ENCODE assay signal across 25 cellular contexts in the genomic region with DNA sequence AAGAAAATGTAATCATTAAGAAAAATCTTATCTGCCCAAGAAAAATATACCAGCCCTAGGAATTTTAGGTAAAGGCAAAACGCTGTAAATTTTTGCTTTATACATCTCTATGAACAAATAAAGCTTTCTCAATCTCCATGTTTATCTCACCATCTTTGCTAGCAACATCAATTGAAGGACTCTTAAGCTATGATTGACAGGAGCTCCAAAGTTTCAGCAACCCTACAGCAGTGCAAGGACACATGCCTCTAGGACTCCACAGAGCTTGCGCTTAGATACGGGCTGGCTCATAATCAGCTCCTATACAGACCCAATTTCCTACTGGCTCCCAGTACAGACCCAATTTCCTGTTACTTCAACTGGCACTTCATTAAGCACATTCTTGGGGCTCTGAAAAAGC.
"Had no signal": no experiment of that assay in that cellular context is flagged by ENCODE, and none has a peak within 500 bp of the region (broad histone marks: within the 10 kb centered on the region; RNA-seq: fewer than 3 reads in every experiment).

No MANE protein-coding gene starts in this region.

- H3K4me3 ChIP-seq: dorsolateral prefrontal cortex, gastrocnemius medialis, lower lobe of right lung, mucosa of descending colon, neural progenitor cell, sigmoid colon, spleen, testis, tibial artery had no signal

- DNase-seq: dorsolateral prefrontal cortex; effector CD4-positive, alpha-beta T cell; foreskin fibroblast; gastrocnemius medialis; head of caudate nucleus; left ventricle myocardium superior; lower lobe of right lung; mucosa of descending colon; naive B cell; sigmoid colon; spleen; stimulated activated CD4-positive, alpha-beta T cell treated with anti-CD3 and anti-CD28 coated beads, Interleukin-4, amount 100 ng/mL, for 4 hours; stimulated activated naive CD8-positive, alpha-beta T cell treated with anti-CD3 and anti-CD28 coated beads, Interleukin-15, Interleukin-2, amounts not matched to agents 100 U/mL and 50 U/mL, for 24 hours; substantia nigra; testis; tibial artery had no signal

- H3K4me1 ChIP-seq: parathyroid adenoma had no signal

- H3K27ac ChIP-seq: dorsolateral prefrontal cortex, gastrocnemius medialis, lower lobe of right lung, neural progenitor cell, parathyroid adenoma, sigmoid colon, spleen, testis, tibial artery had no signal

- H2AFZ ChIP-seq: neural progenitor cell, parathyroid adenoma had no signal

- H3K27ac Mint-ChIP-seq: mesothelial cell of epicardium; nephron; neural progenitor cell; progenitor cell of endocrine pancreas; stimulated activated memory B cell treated with anti-CD40 and anti-IgM and Interleukin-4, amounts not matched to agents 10 μg/mL and 1 μg/mL and 100 μg/mL, for 72 hours; type B pancreatic cell had no signal

- H3K9me3 Mint-ChIP-seq: mesothelial cell of epicardium; nephron; neural progenitor cell; stimulated activated memory B cell treated with anti-CD40 and anti-IgM and Interleukin-4, amounts not matched to agents 10 μg/mL and 1 μg/mL and 100 μg/mL, for 72 hours; type B pancreatic cell had no signal

- H3K4me3 Mint-ChIP-seq: mesothelial cell of epicardium; nephron; neural progenitor cell; stimulated activated memory B cell treated with anti-CD40 and anti-IgM and Interleukin-4, amounts not matched to agents 10 μg/mL and 1 μg/mL and 100 μg/mL, for 72 hours; type B pancreatic cell had no signal

- H3K9ac ChIP-seq: neural progenitor cell, parathyroid adenoma had no signal

- ATAC-seq: esophagus mucosa; gastrocnemius medialis; left ventricle myocardium superior; lower lobe of right lung; mucosa of descending colon; stimulated activated memory B cell treated with anti-CD40 and anti-IgM and Interleukin-4, amounts not matched to agents 10 μg/mL and 1 μg/mL and 100 μg/mL, for 72 hours; stimulated activated naive CD8-positive, alpha-beta T cell treated with anti-CD3 and anti-CD28 coated beads, Interleukin-15, Interleukin-2, amounts not matched to agents 100 U/mL and 50 U/mL, for 24 hours had no signal

- FAIRE-seq: keratinocyte had no signal

- H3K27me3 Mint-ChIP-seq: naive B cell; progenitor cell of endocrine pancreas; stimulated activated memory B cell treated with anti-CD40 and anti-IgM and Interleukin-4, amounts not matched to agents 10 μg/mL and 1 μg/mL and 100 μg/mL, for 72 hours; type B pancreatic cell had no signal

- H3K9me3 ChIP-seq: gastrocnemius medialis, lower lobe of right lung, mucosa of descending colon, sigmoid colon, spleen, testis, tibial artery had no signal

- H3K36me3 ChIP-seq: neural progenitor cell had no signal

- H3K4me2 ChIP-seq: neural progenitor cell had no signal

- H3K27me3 ChIP-seq: dorsolateral prefrontal cortex, gastrocnemius medialis, sigmoid colon, spleen, testis, tibial artery had no signal
